ENCODE assay signal across 14 cellular contexts in the genomic region with DNA sequence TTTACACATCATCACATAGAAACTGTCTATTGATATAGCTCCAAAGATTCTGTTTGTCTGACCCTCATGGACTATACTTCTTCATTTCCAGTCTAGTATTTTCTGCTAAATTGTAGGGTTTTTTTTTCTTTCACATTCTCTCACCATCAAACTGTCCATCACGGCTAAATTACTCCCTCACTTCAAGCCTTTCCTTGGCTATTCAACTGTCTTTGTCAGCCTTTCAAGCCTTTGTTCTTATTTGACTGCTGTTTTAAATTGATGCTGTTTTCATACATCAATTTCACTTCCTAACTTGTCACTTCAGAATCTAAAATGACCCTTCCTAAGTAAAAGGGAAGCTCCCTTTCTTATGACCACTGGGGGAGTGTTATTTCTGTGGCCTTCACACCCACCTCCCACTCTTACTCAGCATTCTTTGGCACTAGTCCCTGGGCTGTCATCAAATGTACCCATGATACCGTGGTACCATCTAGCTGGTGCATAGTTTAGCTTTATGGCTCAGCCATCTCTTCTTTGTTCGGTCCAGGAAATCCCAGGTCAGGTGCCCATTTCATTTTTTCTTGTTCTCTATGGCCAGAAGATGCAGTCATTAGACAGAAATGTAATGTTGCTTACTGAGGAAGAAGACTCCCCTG. TPM values are rescaled to one million over a fixed set of nuclear protein-coding genes. Genes with fewer than 3 reads are reported as not detected.
A peak's percentile ranks its signal among the peaks of the same experiment; 100 is the strongest.
DNase-seq lines count a peak whose midpoint lies in the region; ATAC-seq and TF ChIP-seq lines count a peak whose summit lies in the region.
"Had no signal": no experiment of that assay in that cellular context is flagged by ENCODE, and none has a peak within 500 bp of the region (broad histone marks: within the 10 kb centered on the region; RNA-seq: fewer than 3 reads in every experiment).

No MANE protein-coding gene starts in this region.

- H3K9me3 Mint-ChIP-seq in endodermal cell = no peaks in the 10 kb centered on the region
- H3K9me3 Mint-ChIP-seq: activated naive CD4-positive, alpha-beta T cell treated with anti-CD3 and anti-CD28 coated beads, Interleukin-2, amount 10 ng/mL, durations not matched to agents 7 days and 5 days had no signal

- 65 to 88% methylated on average over 2 to 3 of the region's 3 CpGs for WGBS in endodermal cell (ENCODE audit: insufficient coverage in 1 of 2, insufficient read length in 1 of 2), 2 experiments

- H3K36me3 ChIP-seq in BLaER1 treated with 17β-estradiol and CSF1 and Interleukin-3, amounts not matched to agents 10 nM and 100 nM = peaks cover 0 to 44% (median 33%) of the 10 kb centered on the region in 11 experiments; a peak in 20 of 22 replicates
- H3K36me3 ChIP-seq in endodermal cell (ENCODE audit: control insufficient read depth, insufficient read depth, low read length) = peaks cover 84% of the 10 kb centered on the region

- H4K20me1 ChIP-seq in BLaER1 treated with 17β-estradiol and CSF1 and Interleukin-3, amounts not matched to agents 10 nM and 100 nM = peaks cover 0 to 53% (median 6%) of the 10 kb centered on the region in 11 experiments; a peak in 7 of 22 replicates

- in situ Hi-C loops in GM13976 (cut with MboI; ENCODE audit: low sequenced_read_pairs, unreplicated experiment) = loop anchor here (25.0 kb wide), 1 partner anchor 593 kb away; no protein-coding TSS in a partner anchor

- TF ChIP-seq POLR2A in NB4 (IDR thresholded peaks at IDR 0.05; ENCODE audit: extremely low read depth, insufficient read length) = no peak

- H3K9ac ChIP-seq in BLaER1 treated with 17β-estradiol and CSF1 and Interleukin-3, amounts not matched to agents 10 nM and 100 nM = peak overlapping the region in 1 of 11 experiments; percentile 19; a peak in 1 of 22 replicates
- H3K9ac ChIP-seq in endodermal cell (ENCODE audit: extremely low read depth, low read length, poor library complexity, severe bottlenecking) = no peak overlapping the region

- H3K4me2 ChIP-seq in BLaER1 treated with 17β-estradiol and CSF1 and Interleukin-3, amounts not matched to agents 10 nM and 100 nM = peak overlapping the region; percentile 49 to 80 (median 64)

- no peak overlapping the region for H3K4me3 ChIP-seq in BLaER1 treated with 17β-estradiol and CSF1 and Interleukin-3, amounts not matched to agents 10 nM and 100 nM
- H3K4me3 ChIP-seq in NB4 (ENCODE audit: low read depth, low read length) (no peak overlapping the region), endodermal cell (ENCODE audit: low read length) (peak overlapping the region; percentile 70)

- H3K27me3 Mint-ChIP-seq in endodermal cell (ENCODE audit: insufficient read depth) = no peaks in the 10 kb centered on the region

- H3K4me1 ChIP-seq in BLaER1 treated with 17β-estradiol and CSF1 and Interleukin-3, amounts not matched to agents 10 nM and 100 nM = peaks cover 24 to 68% (median 55%) of the 10 kb centered on the region in 10 experiments
- H3K4me1 ChIP-seq in endodermal cell (ENCODE audit: control insufficient read depth, insufficient read depth, low read length) = peaks cover 5% of the 10 kb centered on the region

- ATAC-seq in HG03097 (IDR thresholded peaks at IDR 0.05; ENCODE audit: low FRiP score, unreplicated experiment) = no peak
- ATAC-seq: HCT116 had no signal

- peaks cover 89% of the 10 kb centered on the region for H3K36me3 Mint-ChIP-seq in endodermal cell (ENCODE audit: low read depth)
- H3K36me3 Mint-ChIP-seq: activated naive CD4-positive, alpha-beta T cell treated with anti-CD3 and anti-CD28 coated beads, Interleukin-2, amount 10 ng/mL, durations not matched to agents 7 days and 5 days had no signal

- H3K27ac Mint-ChIP-seq in endodermal cell = no peak overlapping the region
- H3K27ac Mint-ChIP-seq: activated naive CD4-positive, alpha-beta T cell treated with anti-CD3 and anti-CD28 coated beads, Interleukin-2, amount 10 ng/mL, durations not matched to agents 7 days and 5 days had no signal

- H3K4me1 Mint-ChIP-seq in endodermal cell = peaks cover 64% of the 10 kb centered on the region
- H3K4me1 Mint-ChIP-seq: activated naive CD4-positive, alpha-beta T cell treated with anti-CD3 and anti-CD28 coated beads, Interleukin-2, amount 10 ng/mL, durations not matched to agents 7 days and 5 days had no signal

- TF ChIP-seq CTCF in NB4 (IDR thresholded peaks at IDR 0.05; ENCODE audit: low read depth, low read length) = peak; percentile 4
- no peak for TF ChIP-seq CTCF in endodermal cell (conservative IDR thresholded peaks at IDR 0.05)
- no peak for TF ChIP-seq CTCF in GM13976 (IDR thresholded peaks at IDR 0.05; ENCODE audit: borderline replicate concordance, control extremely low read depth, extremely low read depth, insufficient read depth, missing control alignments)

- peak overlapping the region in 7 of 11 experiments; percentile 11 to 52 (median 28); a peak in 7 of 22 replicates for H3K27ac ChIP-seq in BLaER1 treated with 17β-estradiol and CSF1 and Interleukin-3, amounts not matched to agents 10 nM and 100 nM
- peak overlapping the region; percentile 25 for H3K27ac ChIP-seq in endodermal cell (ENCODE audit: low read depth, low read length)

- no peaks in the 10 kb centered on the region for H3K9me3 ChIP-seq in BLaER1 treated with 17β-estradiol and CSF1 and Interleukin-3, amounts not matched to agents 10 nM and 100 nM (replicated peaks in 1 of 11)
- peaks cover 4% of the 10 kb centered on the region for H3K9me3 ChIP-seq in endodermal cell (ENCODE audit: control insufficient read depth, low read length)

- H3K4me3 Mint-ChIP-seq in endodermal cell = peak overlapping the region; percentile 36
- H3K4me3 Mint-ChIP-seq: activated naive CD4-positive, alpha-beta T cell treated with anti-CD3 and anti-CD28 coated beads, Interleukin-2, amount 10 ng/mL, durations not matched to agents 7 days and 5 days had no signal

- peak; percentile 65 for DNase-seq in NB4 (ENCODE audit: low read depth)
- no peak for DNase-seq in endodermal cell
- DNase-seq in myocyte (ENCODE audit: low read depth) = peak; percentile 16
- no peak for DNase-seq in GM13976 (ENCODE audit: low spot score)
- no peak for DNase-seq in RPMI8226
- DNase-seq in NCI-H2107 (lab: John Stamatoyannopoulos, UW) = no peak
- DNase-seq: activated CD4-positive, alpha-beta T cell treated with anti-CD3 and anti-CD28 coated beads, Interleukin-2, amount 50 U/mL, for 4 hours; activated naive CD4-positive, alpha-beta T cell treated with anti-CD3 and anti-CD28 coated beads, Interleukin-2, amount 10 ng/mL, durations not matched to agents 7 days and 5 days; AML-193; NCI-H774; stimulated activated CD4-positive, alpha-beta T cell treated with anti-CD3 and anti-CD28 coated beads, Interleukin-4, amount 100 ng/mL, for 24 hours had no signal

- no peaks in the 10 kb centered on the region; a peak in 1 of 22 replicates for H3K27me3 ChIP-seq in BLaER1 treated with 17β-estradiol and CSF1 and Interleukin-3, amounts not matched to agents 10 nM and 100 nM
- H3K27me3 ChIP-seq in endodermal cell (ENCODE audit: control insufficient read depth, insufficient read depth, low read length, poor library complexity, severe bottlenecking) = no peaks in the 10 kb centered on the region

RNA-seq across cellular contexts. Expression of a gene that starts 8.6 kb away (rescaled TPM):
- total RNA-seq in endodermal cell (1,000 to 10,000 TPM in 1 of 2 donors, 100 to 1,000 TPM in 1; 706 to 1,121 TPM), myocyte (3.3 and 4.0 TPM in 2 replicates)
- polyA plus RNA-seq in endodermal cell (2013, experiment 1 of 2) = 507 TPM
- 485 TPM for polyA plus RNA-seq in endodermal cell (2013, experiment 2 of 2)
- polyA plus RNA-seq in myocyte (2012) = 8.6 TPM

Comparison
In these comparisons a context has a peak if more than half of its experiments do, and no peak if none do; other contexts are left out.
1. DNase-seq: peak in NB4 (single experiment) and myocyte (single experiment); none in endodermal cell (single experiment), GM13976 (single experiment), RPMI8226 (single experiment) and NCI-H2107 (single experiment).
2. RNA of a gene that starts 8.6 kb away (total RNA-seq): 706 to 1,121 TPM in endodermal cell; 3.3 to 4.0 TPM in myocyte; every median in the first group is over 100 times any median in the second.